In the genomic region with DNA sequence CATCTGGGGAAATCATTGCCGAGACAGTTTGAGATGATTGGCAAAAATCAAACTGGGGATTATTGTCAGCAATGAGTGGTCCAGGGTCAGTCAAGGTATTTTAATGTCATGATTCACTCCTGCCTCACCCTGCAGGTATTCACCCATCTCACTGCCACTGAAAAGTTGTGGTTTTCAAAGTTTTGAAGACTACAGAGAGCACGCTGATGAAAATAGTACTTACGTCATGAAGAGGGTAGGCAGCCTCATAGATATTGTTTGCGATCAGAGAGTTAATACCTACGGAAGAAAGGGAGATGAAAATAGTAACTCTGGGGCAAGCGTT, we compare ENCODE assay signal across 25 cellular contexts.
A peak's percentile ranks its signal among the peaks of the same experiment; 100 is the strongest.
DNase-seq lines count a peak whose midpoint lies in the region; TF ChIP-seq lines count a peak whose summit lies in the region.
"Had no signal": no experiment of that assay in that cellular context is flagged by ENCODE, and none has a peak within 500 bp of the region (broad histone marks: within the 10 kb centered on the region; RNA-seq: fewer than 3 reads in every experiment).

No MANE protein-coding gene starts in this region.

- no peak overlapping the region for H3K27ac ChIP-seq in dorsolateral prefrontal cortex
- H3K27ac ChIP-seq: A549, KMS-11, uterus had no signal

- H3K4me3 ChIP-seq in AG09309 (ENCODE audit: control insufficient read depth, low read depth, low read length) (no peak overlapping the region), kidney epithelial cell (ENCODE audit: low read depth, low read length) (no peak overlapping the region), dorsolateral prefrontal cortex (no peak overlapping the region)
- H3K4me3 ChIP-seq: A549, uterus had no signal

- no peaks in the 10 kb centered on the region for H3K36me3 ChIP-seq in kidney epithelial cell (ENCODE audit: control insufficient read depth, insufficient read depth, low read length)
- H3K36me3 ChIP-seq: uterus had no signal

- intact Hi-C loops in dorsolateral prefrontal cortex (cut with DNase I): no loop called here

- H3K27me3 ChIP-seq in kidney epithelial cell (ENCODE audit: control insufficient read depth, insufficient read depth, low read length) (no peaks in the 10 kb centered on the region), dorsolateral prefrontal cortex (peaks cover 0 to 20% (median 0%) of the 10 kb centered on the region in 45 donors)
- H3K27me3 ChIP-seq: uterus had no signal

- DNase-seq in AG09309 (ENCODE audit: low read depth): peak; percentile 16
- DNase-seq in HK-2 (ENCODE audit: unreplicated experiment): peak; percentile 52
- DNase-seq in RPMI7951 (ENCODE audit: low read depth): peak; percentile 55
- peak; percentile 84 for DNase-seq in kidney epithelial cell (ENCODE audit: low read depth)
- no peak for DNase-seq in superior temporal gyrus (ENCODE audit: extremely low spot score)
- no peak for DNase-seq in dorsolateral prefrontal cortex
- DNase-seq in DMS 273 (lab: John Stamatoyannopoulos, UW; ENCODE audit: unreplicated experiment): no peak
- no peak for DNase-seq in NCI-H1417 treated with DMSO at 0.1 percent for 48 hours (lab: John Stamatoyannopoulos, UW)
- DNase-seq: activated CD4-positive, alpha-beta T cell treated with anti-CD3 and anti-CD28 coated beads, Interleukin-2, amount 50 U/mL, for 48 hours; activated CD4-positive, CD25-positive, alpha-beta regulatory T cell; activated CD8-positive, alpha-beta memory T cell treated with anti-CD3 and anti-CD28 coated beads, Interleukin-2, amount 50 U/mL, for 48 hours; aorta; cerebellar nuclear complex; glutamatergic neuron; left cardiac atrium; NCI-H187; NCI-H69; nucleus accumbens; Right ventricle myocardium superior; small intestine; stimulated activated CD4-positive, alpha-beta T cell treated with anti-CD3 and anti-CD28 coated beads, Interleukin-2, amount 100 ng/mL, for 24 hours; substantia nigra; uterus had no signal

- TF ChIP-seq CTCF in AG09309 (IDR thresholded peaks at IDR 0.05; ENCODE audit: control insufficient read depth, insufficient read depth, low read depth, low read length, missing control alignments) (no peak), kidney epithelial cell (IDR thresholded peaks at IDR 0.05; ENCODE audit: insufficient read depth, low read length, poor library complexity, severe bottlenecking) (no peak), dorsolateral prefrontal cortex (IDR thresholded peaks at IDR 0.05 in 54 of 56, conservative IDR thresholded peaks at IDR 0.05 in 2 of 56; ENCODE audit: low read depth in 1 of 56, partially characterized antibody in 56 of 56) (no peak)

Comparison
In these comparisons a context has a peak if more than half of its experiments do, and no peak if none do; other contexts are left out.
1. DNase-seq: peak in AG09309 (single experiment), HK-2 (single experiment), RPMI7951 (single experiment) and kidney epithelial cell (single experiment); none in superior temporal gyrus (single experiment), dorsolateral prefrontal cortex (0 of 10), DMS 273 (single experiment) and NCI-H1417 treated with DMSO at 0.1 percent for 48 hours (single experiment).